Comparison of ENCODE assay signal across 14 cellular contexts in genomic region chr7:119397156-119397555, GRCh38.
DNase-seq lines count a peak whose midpoint lies in the region; ATAC-seq and TF ChIP-seq lines count a peak whose summit lies in the region.
"Had no signal": no experiment of that assay in that cellular context is flagged by ENCODE, and none has a peak within 500 bp of the region (broad histone marks: within the 10 kb centered on the region; RNA-seq: fewer than 3 reads in every experiment).

No MANE protein-coding gene starts in this region.

- H3K79me2 ChIP-seq in KMS-11 (ENCODE audit: insufficient read depth, low read depth) = no peaks in the 10 kb centered on the region

- DNase-seq in NAMALWA (ENCODE audit: low spot score) = no peak
- no peak for DNase-seq in NCI-H1694 (lab: John Stamatoyannopoulos, UW)
- DNase-seq in SHP77 treated with DMSO at 0.1 percent for 48 hours (lab: John Stamatoyannopoulos, UW) = no peak
- DNase-seq in KG1 (lab: John Stamatoyannopoulos, UW) = no peak
- DNase-seq: activated T-cell treated with anti-CD3 and anti-CD28 coated beads, Interleukin-2, amount 50 U/mL, for 48 hours; PC-3; stimulated activated CD4-positive, alpha-beta T cell treated with anti-CD3 and anti-CD28 coated beads, Interleukin-4, amount 100 ng/mL, for 1 hour; stimulated activated naive CD4-positive, alpha-beta T cell had no signal

- no peaks in the 10 kb centered on the region for H3K27me3 ChIP-seq in KMS-11 (ENCODE audit: insufficient read depth, low read depth)

- no peaks in the 10 kb centered on the region for H4K20me1 ChIP-seq in KMS-11 (ENCODE audit: insufficient read depth)

- no peak for TF ChIP-seq CTCF in KMS-11 (conservative IDR thresholded peaks at IDR 0.05; ENCODE audit: low read depth, low read length)

- H3K9ac ChIP-seq in KMS-11 = no peak overlapping the region

- H3K4me2 ChIP-seq in KMS-11 = peak overlapping the region; percentile 14

- peak; percentile 97 for ATAC-seq in GM18868 (IDR thresholded peaks at IDR 0.05; ENCODE audit: unreplicated experiment)
- peak; percentile 83 for ATAC-seq in GM21619 (IDR thresholded peaks at IDR 0.05; ENCODE audit: unreplicated experiment)
- peak; percentile 63 for ATAC-seq in HG03060 (IDR thresholded peaks at IDR 0.05; ENCODE audit: low read depth, unreplicated experiment)
- ATAC-seq: activated CD4-positive, CD25-positive, alpha-beta regulatory T cell treated with anti-CD3 and anti-CD28 coated beads, Interleukin-2, amount 50 U/mL, for 24 hours; PC-3 had no signal

- peaks cover 18% of the 10 kb centered on the region for H3K4me1 ChIP-seq in KMS-11 (ENCODE audit: low read depth, poor library complexity, severe bottlenecking)

- H3K4me3 ChIP-seq in KMS-11 (IDR thresholded peaks at IDR 0.05; ENCODE audit: insufficient read depth, low read depth, low read length) = no peak overlapping the region

- no peaks in the 10 kb centered on the region for H3K36me3 ChIP-seq in KMS-11 (ENCODE audit: insufficient read depth)

- no peak overlapping the region; the same call in 1 of the 2 replicates for H3K27ac ChIP-seq in KMS-11
- H3K27ac ChIP-seq: HL-60 had no signal

- no peak overlapping the region for H2AFZ ChIP-seq in KMS-11 (ENCODE audit: low read depth)
